21 cellular contexts compared by ENCODE assay signal in the genomic region with DNA sequence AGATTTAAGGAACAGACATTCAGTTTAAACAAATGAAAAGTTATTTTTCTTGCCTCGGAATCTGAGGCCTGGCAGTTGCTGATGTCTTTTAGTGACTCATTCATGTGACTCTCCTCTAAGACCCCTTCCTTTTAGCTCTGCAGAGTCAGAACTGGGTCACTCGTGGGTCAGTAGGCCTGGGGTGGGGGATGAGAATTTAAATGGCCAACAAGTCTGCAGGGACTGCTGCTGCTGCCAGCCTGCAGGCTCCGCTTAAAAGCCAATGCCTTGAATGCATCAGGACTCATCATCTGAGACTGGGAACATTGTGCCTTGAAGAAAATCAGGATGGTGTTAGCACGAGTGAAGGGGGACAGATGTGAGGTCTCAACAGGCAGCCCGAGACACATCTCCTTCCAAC.
"Had no signal": no experiment of that assay in that cellular context is flagged by ENCODE, and none has a peak within 500 bp of the region (broad histone marks: within the 10 kb centered on the region; RNA-seq: fewer than 3 reads in every experiment).

No MANE protein-coding gene starts in this region.

- H3K27ac ChIP-seq: heart left ventricle, left ventricle myocardium inferior, ovary, right lobe of liver, spleen, testis, tibial nerve, upper lobe of right lung, vagina had no signal

- H3K9me3 ChIP-seq: heart left ventricle, left ventricle myocardium inferior, mucosa of descending colon, ovary, right lobe of liver, spleen, testis, tibial nerve, upper lobe of right lung, vagina had no signal

- H3K36me3 ChIP-seq: heart left ventricle, left ventricle myocardium inferior, ovary, right lobe of liver, spleen, tibial nerve, upper lobe of right lung, vagina had no signal

- ATAC-seq: heart left ventricle; mucosa of descending colon; natural killer cell treated with Interleukin-12 subunit alpha and Interleukin-12 subunit beta and Interleukin-15 and Interleukin-18, amount 100 ng/mL, for 72 hours; right lobe of liver; stimulated activated memory B cell treated with anti-CD40 and anti-IgM and Interleukin-4, amounts not matched to agents 10 μg/mL and 1 μg/mL and 100 μg/mL, for 72 hours; stimulated activated naive CD8-positive, alpha-beta T cell treated with anti-CD3 and anti-CD28 coated beads, Interleukin-15, amount 100 ng/mL, for 72 hours; upper lobe of right lung had no signal

- DNase-seq: cerebellar nuclear complex; heart left ventricle; hippocampal formation; left ventricle myocardium inferior; mucosa of descending colon; ovary; right lobe of liver; spleen; stimulated activated CD4-positive, alpha-beta T cell treated with anti-CD3 and anti-CD28 coated beads, Interleukin-15, amount 100 ng/mL, for 24 hours; stimulated activated CD4-positive, alpha-beta T cell treated with anti-CD3 and anti-CD28 coated beads, Interleukin-1b, Interleukin-23, amount 100 ng/mL, for 48 hours; stimulated activated CD4-positive, alpha-beta T cell treated with anti-CD3 and anti-CD28 coated beads, Interleukin-4, amount 100 ng/mL, for 24 hours; stimulated activated naive CD8-positive, alpha-beta T cell treated with anti-CD3 and anti-CD28 coated beads, Interleukin-15, amount 100 ng/mL, for 72 hours; testis; upper lobe of right lung had no signal

- H3K27ac Mint-ChIP-seq: dendritic cell treated with granulocyte-macrophage colony-stimulating factor and Interleukin-4, amounts not matched to agents 40 ng/mL and 50 ng/mL, for 4 days; natural killer cell treated with Interleukin-12 subunit alpha and Interleukin-12 subunit beta and Interleukin-15 and Interleukin-18, amount 100 ng/mL, for 72 hours; progenitor cell of endocrine pancreas; stimulated activated memory B cell treated with anti-CD40 and anti-IgM and Interleukin-4, amounts not matched to agents 10 μg/mL and 1 μg/mL and 100 μg/mL, for 72 hours; stimulated activated naive CD8-positive, alpha-beta T cell treated with anti-CD3 and anti-CD28 coated beads, Interleukin-15, amount 100 ng/mL, for 72 hours had no signal

- H3K4me1 Mint-ChIP-seq: stimulated activated memory B cell treated with anti-CD40 and anti-IgM and Interleukin-4, amounts not matched to agents 10 μg/mL and 1 μg/mL and 100 μg/mL, for 72 hours; stimulated activated naive CD8-positive, alpha-beta T cell treated with anti-CD3 and anti-CD28 coated beads, Interleukin-15, amount 100 ng/mL, for 72 hours had no signal

- H3K9me3 Mint-ChIP-seq: dendritic cell treated with granulocyte-macrophage colony-stimulating factor and Interleukin-4, amounts not matched to agents 40 ng/mL and 50 ng/mL, for 4 days; natural killer cell treated with Interleukin-12 subunit alpha and Interleukin-12 subunit beta and Interleukin-15 and Interleukin-18, amount 100 ng/mL, for 72 hours; stimulated activated memory B cell treated with anti-CD40 and anti-IgM and Interleukin-4, amounts not matched to agents 10 μg/mL and 1 μg/mL and 100 μg/mL, for 72 hours; stimulated activated naive CD8-positive, alpha-beta T cell treated with anti-CD3 and anti-CD28 coated beads, Interleukin-15, amount 100 ng/mL, for 72 hours had no signal

- H3K4me1 ChIP-seq: heart left ventricle, left ventricle myocardium inferior, right lobe of liver, spleen, testis, upper lobe of right lung had no signal

- H3K27me3 ChIP-seq: heart left ventricle, ovary, right lobe of liver, spleen, testis, tibial nerve, upper lobe of right lung, vagina had no signal

- H3K36me3 Mint-ChIP-seq: natural killer cell treated with Interleukin-12 subunit alpha and Interleukin-12 subunit beta and Interleukin-15 and Interleukin-18, amount 100 ng/mL, for 72 hours; stimulated activated memory B cell treated with anti-CD40 and anti-IgM and Interleukin-4, amounts not matched to agents 10 μg/mL and 1 μg/mL and 100 μg/mL, for 72 hours had no signal

- H3K27me3 Mint-ChIP-seq: dendritic cell treated with granulocyte-macrophage colony-stimulating factor and Interleukin-4, amounts not matched to agents 40 ng/mL and 50 ng/mL, for 4 days; natural killer cell treated with Interleukin-12 subunit alpha and Interleukin-12 subunit beta and Interleukin-15 and Interleukin-18, amount 100 ng/mL, for 72 hours; stimulated activated memory B cell treated with anti-CD40 and anti-IgM and Interleukin-4, amounts not matched to agents 10 μg/mL and 1 μg/mL and 100 μg/mL, for 72 hours; stimulated activated naive CD8-positive, alpha-beta T cell treated with anti-CD3 and anti-CD28 coated beads, Interleukin-15, amount 100 ng/mL, for 72 hours had no signal

- H3K4me3 Mint-ChIP-seq: dendritic cell treated with granulocyte-macrophage colony-stimulating factor and Interleukin-4, amounts not matched to agents 40 ng/mL and 50 ng/mL, for 4 days; natural killer cell treated with Interleukin-12 subunit alpha and Interleukin-12 subunit beta and Interleukin-15 and Interleukin-18, amount 100 ng/mL, for 72 hours; stimulated activated memory B cell treated with anti-CD40 and anti-IgM and Interleukin-4, amounts not matched to agents 10 μg/mL and 1 μg/mL and 100 μg/mL, for 72 hours; stimulated activated naive CD8-positive, alpha-beta T cell treated with anti-CD3 and anti-CD28 coated beads, Interleukin-15, amount 100 ng/mL, for 72 hours had no signal

- H3K4me3 ChIP-seq: heart left ventricle, left ventricle myocardium inferior, lung, mucosa of descending colon, ovary, right lobe of liver, spleen, testis, tibial nerve, upper lobe of right lung, vagina had no signal
